ENCODE assay signal across 10 cellular contexts in the genomic region with DNA sequence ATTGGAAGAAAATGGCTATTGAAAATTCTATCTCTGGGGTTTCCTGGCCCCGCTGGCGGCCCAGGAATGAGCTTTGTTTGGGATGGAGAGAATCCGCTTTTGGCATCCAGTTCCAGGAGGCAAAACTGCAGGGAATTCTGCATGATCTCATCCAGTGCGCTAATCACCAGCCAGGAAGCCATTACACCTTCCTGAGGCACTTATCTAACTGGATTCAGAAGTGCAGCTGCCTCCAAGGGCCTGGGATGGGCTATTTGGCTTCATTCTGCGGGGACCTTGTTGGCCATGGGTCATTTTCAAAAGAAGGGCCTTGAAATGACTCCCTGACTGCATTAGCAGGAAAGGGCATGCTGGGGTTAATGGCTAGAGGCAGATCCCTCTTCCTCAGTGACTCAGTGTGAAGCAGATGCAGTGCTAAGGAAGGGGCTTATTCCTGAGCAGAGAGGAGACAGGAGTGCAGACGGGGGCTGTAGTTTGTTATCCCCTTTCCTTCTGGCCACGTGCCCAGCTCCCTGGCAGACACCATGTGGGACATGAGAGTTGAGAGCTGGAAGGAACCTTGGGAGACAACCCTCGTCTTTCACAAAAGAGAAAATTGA.
DNase-seq lines count a peak whose midpoint lies in the region; ATAC-seq, FAIRE-seq and TF ChIP-seq lines count a peak whose summit lies in the region.
"Had no signal": no experiment of that assay in that cellular context is flagged by ENCODE, and none has a peak within 500 bp of the region (broad histone marks: within the 10 kb centered on the region; RNA-seq: fewer than 3 reads in every experiment).

No MANE protein-coding gene starts in this region.

- ATAC-seq in body of pancreas (peak; percentile 5), lung (ENCODE audit: insufficient read depth, low FRiP score) (no peak)

- H3K4me1 ChIP-seq in body of pancreas (peaks cover 40% of the 10 kb centered on the region), lung (ENCODE audit: control insufficient read depth in 2 of 2, insufficient read depth in 2 of 2, low read length in 2 of 2) (peaks cover 11 to 35% of the 10 kb centered on the region in 2 donors), small intestine (ENCODE audit: control insufficient read depth in 2 of 2, insufficient read depth in 1 of 2, low read depth in 1 of 2, low read length in 1 of 2) (no peaks in the 10 kb centered on the region)

- H3K36me3 ChIP-seq in body of pancreas (replicated peaks in 1 of 2; ENCODE audit: insufficient read depth in 1 of 2, low read depth in 2 of 2) (no peaks in the 10 kb centered on the region), lung (ENCODE audit: control insufficient read depth in 2 of 2, insufficient read depth in 2 of 2, low read length in 2 of 2) (no peaks in the 10 kb centered on the region), small intestine (ENCODE audit: control insufficient read depth in 2 of 2, insufficient read depth in 2 of 2, low read length in 2 of 2) (no peaks in the 10 kb centered on the region)
- H3K36me3 ChIP-seq: neutrophil had no signal

- H3K4me3 ChIP-seq in AG04450 (ENCODE audit: low read depth, low read length) (no peak overlapping the region), body of pancreas (no peak overlapping the region), lung (no peak overlapping the region), small intestine (ENCODE audit: low read depth in 1 of 2, low read length in 2 of 2) (no peak overlapping the region)

- CTCF ChIA-PET in AG04450 (lab: Charles Lee): no interaction called here

- 85 to 87% methylated on average over 7 to 8 of the region's 8 CpGs for WGBS in body of pancreas, 2 donors
- WGBS in lung, 2 donors: 61 to 69% methylated on average over 8 of the region's 8 CpGs
- WGBS in small intestine, 3 donors: 67 to 82% (median 81%) methylated on average over 8 of the region's 8 CpGs

- intact Hi-C loops in body of pancreas (cut with DNase I): no loop called here

- TF ChIP-seq POLR2A in body of pancreas (IDR thresholded peaks at IDR 0.05): no peak

- no peak for TF ChIP-seq CTCF in AG04450 (IDR thresholded peaks at IDR 0.05; ENCODE audit: low read depth, low read length)
- no peak for TF ChIP-seq CTCF in body of pancreas (IDR thresholded peaks at IDR 0.05)
- TF ChIP-seq CTCF in lung (IDR thresholded peaks at IDR 0.05; ENCODE audit: control extremely low read depth, extremely low read depth): no peak

- H3K9me3 ChIP-seq in AG04450 (ENCODE audit: control insufficient read depth, insufficient read depth, low read length): no peaks in the 10 kb centered on the region
- no peaks in the 10 kb centered on the region for H3K9me3 ChIP-seq in body of pancreas
- no peaks in the 10 kb centered on the region for H3K9me3 ChIP-seq in lung (ENCODE audit: control insufficient read depth in 2 of 2, insufficient read depth in 1 of 2, low read length in 1 of 2)
- H3K9me3 ChIP-seq in small intestine (ENCODE audit: control insufficient read depth, low read depth): no peaks in the 10 kb centered on the region
- H3K9me3 ChIP-seq: neutrophil had no signal

- POLR2A ChIA-PET in AG04450 (lab: Yijun Ruan, JAX): no interaction called here

- no peak for FAIRE-seq in small intestine (lab: Jason Lieb, UNC)

- H3K27me3 ChIP-seq in AG04450 (ENCODE audit: control insufficient read depth, insufficient read depth, low read length) (no peaks in the 10 kb centered on the region), body of pancreas (no peaks in the 10 kb centered on the region), lung (ENCODE audit: control insufficient read depth, insufficient read depth) (no peaks in the 10 kb centered on the region), small intestine (ENCODE audit: control insufficient read depth in 2 of 2, insufficient read depth in 2 of 2, low read length in 2 of 2) (no peaks in the 10 kb centered on the region)
- H3K27me3 ChIP-seq: neutrophil had no signal

- DNase-seq in AG04450 (ENCODE audit: low read depth, low spot score) (no peak), M059J (ENCODE audit: low read depth) (peak; percentile 61), body of pancreas (peak in 1 of 4 donors; percentile 36), lung (ENCODE audit: low spot score) (no peak), GM19238 (ENCODE audit: insufficient read length, low spot score) (no peak), germinal center (ENCODE audit: low spot score) (no peak), SIG-M5 treated with dmso at 0.1 percent for 504 hours (lab: John Stamatoyannopoulos, UW; ENCODE audit: unreplicated experiment) (no peak), small intestine (no peak)
- DNase-seq: activated CD4-positive, alpha-beta T cell treated with anti-CD3 and anti-CD28 coated beads, Interleukin-2, amount 10 ng/mL, durations not matched to agents 24 days and 14 days had no signal

- H3K27ac ChIP-seq in AG04450 (ENCODE audit: low read depth, low read length) (peak overlapping the region; percentile 21), body of pancreas (peak overlapping the region in 1 of 4 donors; percentile 12), lung (ENCODE audit: low read depth in 1 of 2, low read length in 1 of 2) (peak overlapping the region; percentile 2 to 42), small intestine (ENCODE audit: low read depth in 1 of 2, low read length in 1 of 2) (no peak overlapping the region)
- H3K27ac ChIP-seq: neutrophil had no signal

Comparison
In these comparisons a context has a peak if more than half of its experiments do, and no peak if none do; other contexts are left out.
1. H3K27ac ChIP-seq: peak in AG04450 (single experiment) and lung (2 of 2); none in small intestine (0 of 2).